In genomic region chr9:137589441-137590122, GRCh38 we compare ENCODE assay signal across 8 cellular contexts. TPM values are rescaled to one million over a fixed set of nuclear protein-coding genes. Genes with fewer than 3 reads are reported as not detected.
DNase-seq lines count a peak whose midpoint lies in the region; ATAC-seq, FAIRE-seq and TF ChIP-seq lines count a peak whose summit lies in the region.

No MANE protein-coding gene starts in this region.

- H3K36me3 ChIP-seq in SU-DHL-6 (ENCODE audit: low read length) (no peaks in the 10 kb centered on the region), fibroblast of lung (ENCODE audit: control insufficient read depth, insufficient read depth, low read length) (peaks cover 18% of the 10 kb centered on the region), pancreas (peaks cover 0 to 11% (median 7%) of the 10 kb centered on the region in 3 donors)

- H3K27me3 ChIP-seq in SU-DHL-6 (ENCODE audit: low read length) (no peaks in the 10 kb centered on the region), fibroblast of lung (ENCODE audit: control insufficient read depth, insufficient read depth, low read length) (no peaks in the 10 kb centered on the region), pancreas (no peaks in the 10 kb centered on the region)

- peaks cover 19% of the 10 kb centered on the region for H3K36me3 Mint-ChIP-seq in activated naive CD4-positive, alpha-beta T cell treated with anti-CD3 and anti-CD28 coated beads for 36 hours (ENCODE audit: low read depth)

- CTCF ChIA-PET in activated naive CD4-positive, alpha-beta T cell treated with anti-CD3 and anti-CD28 coated beads for 36 hours (lab: Charles Lee): interaction anchor here (0.9 to 1.3 kb wide), 2 partner anchors 9 to 10 kb away, joined by 3 to 14 read pairs; partner anchors contain the start of gene DPH7

- no peaks in the 10 kb centered on the region for H3K9me2 ChIP-seq in SU-DHL-6 (replicated peaks; ENCODE audit: insufficient read depth, low read length)

- H3K9ac ChIP-seq in SU-DHL-6 (ENCODE audit: low read length) (peak overlapping the region; percentile 69), fibroblast of lung (ENCODE audit: insufficient read depth, low read length) (peak overlapping the region; percentile 77)

- H3K4me2 ChIP-seq in SU-DHL-6 (ENCODE audit: low read depth, low read length, poor library complexity, severe bottlenecking): peak overlapping the region; percentile 54
- peak overlapping the region; percentile 99 for H3K4me2 ChIP-seq in fibroblast of lung (ENCODE audit: extremely low read depth, insufficient read depth, low read length)

- H3K4me1 Mint-ChIP-seq in activated naive CD4-positive, alpha-beta T cell treated with anti-CD3 and anti-CD28 coated beads for 36 hours (ENCODE audit: low read depth): peaks cover 21% of the 10 kb centered on the region

- peak overlapping the region; percentile 52 for H3K4me3 ChIP-seq in SU-DHL-6 (ENCODE audit: insufficient read depth, low read length, poor library complexity, severe bottlenecking)
- H3K4me3 ChIP-seq in fibroblast of lung (replicated peaks in 1 of 4; ENCODE audit: control extremely low read depth in 1 of 4, insufficient read depth in 1 of 4, low read depth in 3 of 4, low read length in 4 of 4): peak overlapping the region; percentile 54 to 75 (median 72)
- H3K4me3 ChIP-seq in pancreas: peak overlapping the region; percentile 38 to 86 (median 57)

- no peak for FAIRE-seq in pancreas (lab: Jason Lieb, UNC)

- WGBS in pancreas, 2 donors: 5 to 9% methylated on average over 40 to 58 of the region's 58 CpGs

- H3K27ac Mint-ChIP-seq in activated naive CD4-positive, alpha-beta T cell treated with anti-CD3 and anti-CD28 coated beads for 36 hours: no peak overlapping the region

- H3K9me3 Mint-ChIP-seq in activated naive CD4-positive, alpha-beta T cell treated with anti-CD3 and anti-CD28 coated beads for 36 hours: no peaks in the 10 kb centered on the region

- H3K4me1 ChIP-seq in fibroblast of lung (ENCODE audit: control insufficient read depth, extremely low read depth, insufficient read depth, low read length) (peaks cover 4% of the 10 kb centered on the region), pancreas (peaks cover 4 to 25% (median 11%) of the 10 kb centered on the region in 3 donors)

- H3K9me3 ChIP-seq in SU-DHL-6 (ENCODE audit: insufficient read depth, low read length) (no peaks in the 10 kb centered on the region), fibroblast of lung (ENCODE audit: control insufficient read depth, insufficient read depth, low read depth, low read length) (no peaks in the 10 kb centered on the region), pancreas (no peaks in the 10 kb centered on the region)

- intact Hi-C loops in activated naive CD4-positive, alpha-beta T cell treated with anti-CD3 and anti-CD28 coated beads for 36 hours (cut with micrococcal nuclease): loop anchor here (1.0 to 2.0 kb wide), 3 partner anchors 11 to 29 kb away; partner anchors contain the start of genes ARRDC1, DPH7 and EHMT1
- intact Hi-C loops in pancreas (cut with DNase I): no loop called here

- DNase-seq in activated naive CD4-positive, alpha-beta T cell treated with anti-CD3 and anti-CD28 coated beads for 36 hours: no peak
- DNase-seq in activated naive CD4-positive, alpha-beta T cell treated with Interleukin-2 at 50 U/mL for 16 hours: no peak
- DNase-seq in fibroblast of lung (ENCODE audit: low read depth in 2 of 2) (peak in 1 of 2 donors; percentile 20), pancreas (peak in 3 of 6 donors; percentile 53 to 82 (median 66)), H4 (ENCODE audit: low spot score) (no peak), NCI-H1436 treated with DMSO at 0.1 percent for 48 hours (lab: John Stamatoyannopoulos, UW) (no peak)

- H3F3A ChIP-seq in SU-DHL-6 (ENCODE audit: insufficient read depth): no peaks in the 10 kb centered on the region

- peak overlapping the region; percentile 82 for H3K4me3 Mint-ChIP-seq in activated naive CD4-positive, alpha-beta T cell treated with anti-CD3 and anti-CD28 coated beads for 36 hours

- no peak overlapping the region for H2AFZ ChIP-seq in SU-DHL-6 (ENCODE audit: low read depth, low read length, severe bottlenecking)
- H2AFZ ChIP-seq in fibroblast of lung (ENCODE audit: low read length): no peak overlapping the region

- H3K79me2 ChIP-seq in SU-DHL-6 (ENCODE audit: insufficient read depth, low read length): no peaks in the 10 kb centered on the region; the same call in 1 of the 2 replicates
- H3K79me2 ChIP-seq in fibroblast of lung (ENCODE audit: control insufficient read depth, insufficient read depth, low read length): peaks cover 18% of the 10 kb centered on the region

- 0 out of 2 replicates have a peak, but pooled peaks cover 3% of the 10 kb centered on the region for H4K20me1 ChIP-seq in SU-DHL-6 (ENCODE audit: low read depth, low read length)
- no peaks in the 10 kb centered on the region for H4K20me1 ChIP-seq in fibroblast of lung (ENCODE audit: control insufficient read depth, extremely low read depth, insufficient read depth, low read length)

- TF ChIP-seq CTCF in SU-DHL-6 (IDR thresholded peaks at IDR 0.05; ENCODE audit: insufficient read depth, low read length, poor library complexity, severe bottlenecking) (no peak), fibroblast of lung (conservative IDR thresholded peaks at IDR 0.05 in 1 of 2, IDR thresholded peaks at IDR 0.05 in 1 of 2; ENCODE audit: low read depth in 1 of 2, low read length in 2 of 2) (no peak), pancreas (IDR thresholded peaks at IDR 0.05) (no peak)

- H3K27ac ChIP-seq in SU-DHL-6 (ENCODE audit: low read depth, low read length): no peak overlapping the region; the same call in 1 of the 2 replicates
- H3K27ac ChIP-seq in fibroblast of lung (ENCODE audit: insufficient read depth, low read length): peak overlapping the region; percentile 50
- no peak overlapping the region for H3K27ac ChIP-seq in pancreas

- peak; percentile 20 for ATAC-seq in HG02938 (IDR thresholded peaks at IDR 0.05; ENCODE audit: unreplicated experiment)
- ATAC-seq in pancreas: no peak

- H3K27me3 Mint-ChIP-seq in activated naive CD4-positive, alpha-beta T cell treated with anti-CD3 and anti-CD28 coated beads for 36 hours (ENCODE audit: low read depth): no peaks in the 10 kb centered on the region

RNA-seq across cellular contexts. Expression of gene ZMYND19, which starts 0.7 kb away (rescaled TPM):
- 10 to 100 TPM; 50.9 to 52.5 TPM for total RNA-seq in activated naive CD4-positive, alpha-beta T cell treated with anti-CD3 and anti-CD28 coated beads for 36 hours
- total RNA-seq in fibroblast of lung (11.2 and 14.1 TPM in 2 replicates), pancreas (10 to 100 TPM in 1 of 6 donors, 1 to 10 TPM in 5; 6.1 to 11.1 (median 9.1) TPM)
- polyA plus RNA-seq in fibroblast of lung (12.7 and 20.4 TPM in 2 replicates), pancreas (10 to 100 TPM; 18.0 to 18.6 TPM)
- 16.5 and 24.8 TPM in 2 replicates for polyA plus RNA-seq in fibroblast of lung (2012)
- polyA minus RNA-seq in fibroblast of lung (ENCODE audit: low replicate concordance): 4.9 and 6.2 TPM in 2 replicates
- total RNA-seq in H4 (2014; rRNA removed; shearing (Covaris generic)): 21.3 and 26.8 TPM in 2 replicates

RNA-seq across cellular contexts. Expression of gene DPH7, which starts 10.9 kb away (rescaled TPM):
- 10 to 100 TPM; 32.4 to 36.6 TPM for total RNA-seq in activated naive CD4-positive, alpha-beta T cell treated with anti-CD3 and anti-CD28 coated beads for 36 hours
- total RNA-seq in fibroblast of lung (17.2 and 20.6 TPM in 2 replicates), pancreas (10 to 100 TPM; 16.7 to 27.4 (median 21.5) TPM)
- polyA plus RNA-seq in fibroblast of lung (15.7 and 17.0 TPM in 2 replicates), pancreas (100 to 1,000 TPM; 107 to 174 TPM)
- 11.4 and 16.2 TPM in 2 replicates for polyA plus RNA-seq in fibroblast of lung (2012)
- 16.1 and 20.5 TPM in 2 replicates for polyA minus RNA-seq in fibroblast of lung (ENCODE audit: low replicate concordance)
- 15.3 and 16.1 TPM in 2 replicates for total RNA-seq in H4 (2014; rRNA removed; shearing (Covaris generic))

RNA-seq across cellular contexts. Expression of gene ARRDC1, which starts 15.9 kb away (rescaled TPM):
- 10 to 100 TPM; 19.1 to 21.4 TPM for total RNA-seq in activated naive CD4-positive, alpha-beta T cell treated with anti-CD3 and anti-CD28 coated beads for 36 hours
- 11.0 and 17.2 TPM in 2 replicates for total RNA-seq in fibroblast of lung
- polyA plus RNA-seq in fibroblast of lung: 8.3 and 11.8 TPM in 2 replicates
- 8.0 and 14.2 TPM in 2 replicates for polyA plus RNA-seq in fibroblast of lung (2012)
- polyA minus RNA-seq in fibroblast of lung (ENCODE audit: low replicate concordance): 27.8 and 28.5 TPM in 2 replicates
- 10 to 100 TPM; 20.9 to 39.3 (median 24.3) TPM for total RNA-seq in pancreas
- 100 to 1,000 TPM; 117 to 161 TPM for polyA plus RNA-seq in pancreas
- total RNA-seq in H4 (2014; rRNA removed; shearing (Covaris generic)): 11.6 and 26.5 TPM in 2 replicates

RNA-seq across cellular contexts. Expression of gene EHMT1, which starts 29.2 kb away (rescaled TPM):
- total RNA-seq in activated naive CD4-positive, alpha-beta T cell treated with anti-CD3 and anti-CD28 coated beads for 36 hours: 10 to 100 TPM; 57.9 to 59.0 TPM
- total RNA-seq in fibroblast of lung: 34.4 and 48.6 TPM in 2 replicates
- 22.4 and 26.3 TPM in 2 replicates for polyA plus RNA-seq in fibroblast of lung
- 24.6 and 29.6 TPM in 2 replicates for polyA plus RNA-seq in fibroblast of lung (2012)
- 35.6 and 49.3 TPM in 2 replicates for polyA minus RNA-seq in fibroblast of lung (ENCODE audit: low replicate concordance)
- 10 to 100 TPM; 29.9 to 51.1 (median 32.6) TPM for total RNA-seq in pancreas
- polyA plus RNA-seq in pancreas: 10 to 100 TPM; 30.3 to 42.0 TPM
- 18.6 and 19.5 TPM in 2 replicates for total RNA-seq in H4 (2014; rRNA removed; shearing (Covaris generic))

RNA-seq across cellular contexts. Expression of gene MRPL41, which starts 37.9 kb away (rescaled TPM):
- 10 to 100 TPM; 39.3 to 41.0 TPM for total RNA-seq in activated naive CD4-positive, alpha-beta T cell treated with anti-CD3 and anti-CD28 coated beads for 36 hours
- 41.3 and 53.2 TPM in 2 replicates for total RNA-seq in fibroblast of lung
- 10.9 and 15.2 TPM in 2 replicates for polyA plus RNA-seq in fibroblast of lung
- 38.2 and 60.9 TPM in 2 replicates for polyA plus RNA-seq in fibroblast of lung (2012)
- polyA minus RNA-seq in fibroblast of lung (ENCODE audit: low replicate concordance): 2.3 TPM in 2 replicates
- 10 to 100 TPM; 16.6 to 30.1 (median 19.0) TPM for total RNA-seq in pancreas
- 10 to 100 TPM; 49.6 to 74.1 TPM for polyA plus RNA-seq in pancreas
- total RNA-seq in H4 (2014; rRNA removed; shearing (Covaris generic)): 52.4 and 66.7 TPM in 2 replicates
